In genomic region chr6:108106261-108106660, GRCh38 we compare ENCODE assay signal across 26 cellular contexts. TPM values are rescaled to one million over a fixed set of nuclear protein-coding genes. Genes with fewer than 3 reads are reported as not detected.
"Had no signal": no experiment of that assay in that cellular context is flagged by ENCODE, and none has a peak within 500 bp of the region (broad histone marks: within the 10 kb centered on the region; RNA-seq: fewer than 3 reads in every experiment).

No MANE protein-coding gene starts in this region.

- H3K27ac ChIP-seq: breast epithelium, gastrocnemius medialis, heart right ventricle, right atrium auricular region, skin epidermis, tibial artery had no signal

- H3K9me3 Mint-ChIP-seq: activated naive CD4-positive, alpha-beta T cell treated with anti-CD3 and anti-CD28 coated beads for 36 hours; activated naive CD8-positive, alpha-beta T cell treated with anti-CD3 and anti-CD28 coated beads, Interleukin-2, amount 50 U/mL, for 24 hours; activated T-helper 17 cell treated with anti-CD3 and anti-CD28 coated beads, Interleukin-2, amount 50 U/mL, for 72 hours; natural killer cell treated with Interleukin-12 subunit alpha and Interleukin-12 subunit beta and Interleukin-15 and Interleukin-18, amount 100 ng/mL, for 72 hours; stimulated activated naive B cell treated with anti-CD40 and anti-IgM and Interleukin-4, amounts not matched to agents 10 μg/mL and 1 μg/mL and 100 μg/mL, for 72 hours had no signal

- H3K4me3 Mint-ChIP-seq: activated naive CD4-positive, alpha-beta T cell treated with anti-CD3 and anti-CD28 coated beads for 36 hours; activated naive CD8-positive, alpha-beta T cell treated with anti-CD3 and anti-CD28 coated beads, Interleukin-2, amount 50 U/mL, for 24 hours; activated T-helper 17 cell treated with anti-CD3 and anti-CD28 coated beads, Interleukin-2, amount 50 U/mL, for 72 hours; natural killer cell treated with Interleukin-12 subunit alpha and Interleukin-12 subunit beta and Interleukin-15 and Interleukin-18, amount 100 ng/mL, for 72 hours; stimulated activated naive B cell treated with anti-CD40 and anti-IgM and Interleukin-4, amounts not matched to agents 10 μg/mL and 1 μg/mL and 100 μg/mL, for 72 hours had no signal

- H3K9me3 ChIP-seq: breast epithelium, gastrocnemius medialis, heart right ventricle, right atrium auricular region, tibial artery had no signal

- H3K4me1 ChIP-seq: breast epithelium, heart right ventricle, right atrium auricular region, tibial artery had no signal

- H3K27me3 ChIP-seq: right atrium auricular region had no signal

- ATAC-seq: activated naive CD8-positive, alpha-beta T cell treated with anti-CD3 and anti-CD28 coated beads, Interleukin-2, amount 50 U/mL, for 24 hours; activated T-helper 17 cell treated with anti-CD3 and anti-CD28 coated beads, Interleukin-2, amount 50 U/mL, for 72 hours; gastrocnemius medialis; natural killer cell treated with Interleukin-12 subunit alpha and Interleukin-12 subunit beta and Interleukin-15 and Interleukin-18, amount 100 ng/mL, for 72 hours; stimulated activated naive B cell treated with anti-CD40 and anti-IgM and Interleukin-4, amounts not matched to agents 10 μg/mL and 1 μg/mL and 100 μg/mL, for 72 hours had no signal

- H3K36me3 Mint-ChIP-seq: natural killer cell treated with Interleukin-12 subunit alpha and Interleukin-12 subunit beta and Interleukin-15 and Interleukin-18, amount 100 ng/mL, for 72 hours; stimulated activated naive B cell treated with anti-CD40 and anti-IgM and Interleukin-4, amounts not matched to agents 10 μg/mL and 1 μg/mL and 100 μg/mL, for 72 hours had no signal

- DNase-seq: activated CD4-positive, alpha-beta T cell treated with anti-CD3 and anti-CD28 coated beads for 1 hour; activated CD4-positive, alpha-beta T cell treated with anti-CD3 and anti-CD28 coated beads, Interleukin-2, amount 50 U/mL, for 4 hours; activated naive CD4-positive, alpha-beta T cell treated with anti-CD3 and anti-CD28 coated beads for 36 hours; activated naive CD8-positive, alpha-beta T cell treated with anti-CD3 and anti-CD28 coated beads, Interleukin-2, amount 50 U/mL, for 24 hours; aorta; dermis blood vessel endothelial cell; gastrocnemius medialis; heart right ventricle; mesenchymal stem cell; stimulated activated CD4-positive, alpha-beta T cell treated with anti-CD3 and anti-CD28 coated beads, Interleukin-15, amount 100 ng/mL, for 24 hours; stimulated activated CD4-positive, alpha-beta T cell treated with anti-CD3 and anti-CD28 coated beads, Interleukin-4, amount 100 ng/mL, for 1 hour; stimulated activated naive B cell treated with anti-CD40 and anti-IgM and Interleukin-4, amounts not matched to agents 10 μg/mL and 1 μg/mL and 100 μg/mL, for 72 hours; tibial artery had no signal

- FAIRE-seq: urothelium cell line had no signal

- H3K4me1 Mint-ChIP-seq: activated T-helper 17 cell treated with anti-CD3 and anti-CD28 coated beads, Interleukin-2, amount 50 U/mL, for 72 hours had no signal

- H3K4me3 ChIP-seq: breast epithelium, gastrocnemius medialis, heart right ventricle, right atrium auricular region, skin epidermis, tibial artery had no signal

- H3K27ac Mint-ChIP-seq: activated naive CD4-positive, alpha-beta T cell treated with anti-CD3 and anti-CD28 coated beads for 36 hours; activated naive CD8-positive, alpha-beta T cell treated with anti-CD3 and anti-CD28 coated beads, Interleukin-2, amount 50 U/mL, for 24 hours; natural killer cell treated with Interleukin-12 subunit alpha and Interleukin-12 subunit beta and Interleukin-15 and Interleukin-18, amount 100 ng/mL, for 72 hours; progenitor cell of endocrine pancreas; stimulated activated naive B cell treated with anti-CD40 and anti-IgM and Interleukin-4, amounts not matched to agents 10 μg/mL and 1 μg/mL and 100 μg/mL, for 72 hours had no signal

- H3K36me3 ChIP-seq: breast epithelium, gastrocnemius medialis, heart right ventricle, right atrium auricular region, tibial artery had no signal

RNA-seq across cellular contexts. Expression of gene NR2E1, which starts 59.6 kb away (rescaled TPM):
- total RNA-seq: activated naive CD4-positive, alpha-beta T cell treated with anti-CD3 and anti-CD28 coated beads for 36 hours; activated T-helper 17 cell treated with anti-CD3 and anti-CD28 coated beads, Interleukin-2, amount 50 U/mL, for 72 hours; aorta; cerebellum; dermis blood vessel endothelial cell; epithelial cell of proximal tubule; gastrocnemius medialis; heart right ventricle; kidney epithelial cell; liver; natural killer cell treated with Interleukin-12 subunit alpha and Interleukin-12 subunit beta and Interleukin-15 and Interleukin-18, amount 100 ng/mL, for 72 hours; omental fat pad; progenitor cell of endocrine pancreas; right atrium auricular region; subcutaneous adipose tissue had no signal
- polyA plus RNA-seq: aorta, heart right ventricle, liver had no signal
